Comparison of ENCODE assay signal across 8 cellular contexts in genomic region chr11:128518493-128519207, GRCh38.
A peak's percentile ranks its signal among the peaks of the same experiment; 100 is the strongest.
DNase-seq lines count a peak whose midpoint lies in the region; ATAC-seq and TF ChIP-seq lines count a peak whose summit lies in the region.

No MANE protein-coding gene starts in this region.

- H3K9me3 Mint-ChIP-seq in memory B cell: no peaks in the 10 kb centered on the region

- WGBS in aorta, 2 donors: 18% methylated on average over 7 of the region's 7 CpGs

- peak overlapping the region; percentile 94 for H3K27ac Mint-ChIP-seq in memory B cell

- no peaks in the 10 kb centered on the region for H3K27me3 Mint-ChIP-seq in memory B cell

- peaks cover 58% of the 10 kb centered on the region for H3K4me1 Mint-ChIP-seq in memory B cell

- intact Hi-C loops in left ventricle myocardium inferior (cut with micrococcal nuclease) (no loop called here), cardiac septum (cut with DNase I) (no loop called here), aorta (cut with DNase I) (no loop called here), A673 (cut with micrococcal nuclease; ENCODE audit: unreplicated experiment) (no loop called here)

- no peaks in the 10 kb centered on the region for H3K27me3 ChIP-seq in left ventricle myocardium inferior (ENCODE audit: low read depth)
- no peaks in the 10 kb centered on the region for H3K27me3 ChIP-seq in adipocyte (replicated peaks; ENCODE audit: control insufficient read depth, insufficient read depth, low read length)
- no peaks in the 10 kb centered on the region for H3K27me3 ChIP-seq in aorta (ENCODE audit: control insufficient read depth in 1 of 2, insufficient read depth in 2 of 2, low read length in 1 of 2)
- H3K27me3 ChIP-seq in A673 (replicated peaks; ENCODE audit: insufficient read depth, low read depth, low read length, poor library complexity): peaks cover 93% of the 10 kb centered on the region

- H3K36me3 Mint-ChIP-seq in memory B cell: peaks cover 26% of the 10 kb centered on the region

- CTCF ChIA-PET in A673 (lab: Charles Lee): no interaction called here

- peak overlapping the region; percentile 99 for H3K9ac ChIP-seq in adipocyte (ENCODE audit: low read length)

- H3K4me3 Mint-ChIP-seq in memory B cell: peak overlapping the region; percentile 99

- H3K9me3 ChIP-seq in left ventricle myocardium inferior (replicated peaks) (no peaks in the 10 kb centered on the region), adipocyte (ENCODE audit: control insufficient read depth, low read length) (no peaks in the 10 kb centered on the region), aorta (ENCODE audit: control insufficient read depth, low read length) (no peaks in the 10 kb centered on the region), A673 (ENCODE audit: low read depth, low read length, poor library complexity, severe bottlenecking) (no peaks in the 10 kb centered on the region)

- peaks cover 95% of the 10 kb centered on the region for H3K4me1 ChIP-seq in left ventricle myocardium inferior
- H3K4me1 ChIP-seq in adipocyte (ENCODE audit: control insufficient read depth, insufficient read depth, low read length): peaks cover 63% of the 10 kb centered on the region
- H3K4me1 ChIP-seq in aorta (ENCODE audit: control insufficient read depth in 1 of 2, insufficient read depth in 2 of 2, low read length in 2 of 2): peaks cover 2 to 11% of the 10 kb centered on the region in 2 donors
- no peaks in the 10 kb centered on the region for H3K4me1 ChIP-seq in A673 (ENCODE audit: insufficient read depth, low read length, poor library complexity, severe bottlenecking)

- no TSS peak for BruUV-seq in A673 (replicated peaks; lab: Mats Ljungman, UMichigan)

- POLR2A ChIA-PET in A673 (lab: Charles Lee; ENCODE audit: low non-redundant PET): no interaction called here

- TF ChIP-seq CTCF in left ventricle myocardium inferior (IDR thresholded peaks at IDR 0.05; ENCODE audit: borderline replicate concordance) (no peak), A673 (conservative IDR thresholded peaks at IDR 0.05; ENCODE audit: low read depth, low read length) (no peak)

- ATAC-seq in memory B cell (ENCODE audit: low read depth): no peak
- ATAC-seq in aorta (ENCODE audit: low FRiP score): no peak

- H3K36me3 ChIP-seq in left ventricle myocardium inferior: no peaks in the 10 kb centered on the region
- peaks cover under 1% of the 10 kb centered on the region for H3K36me3 ChIP-seq in adipocyte (ENCODE audit: control insufficient read depth, insufficient read depth, low read length, severe bottlenecking)
- no peaks in the 10 kb centered on the region for H3K36me3 ChIP-seq in aorta (ENCODE audit: control insufficient read depth in 1 of 2, insufficient read depth in 2 of 2, low read length in 1 of 2)
- H3K36me3 ChIP-seq in A673 (ENCODE audit: insufficient read depth, low read length, poor library complexity, severe bottlenecking): no peaks in the 10 kb centered on the region

- peak overlapping the region; percentile 81 for H3K4me3 ChIP-seq in left ventricle myocardium inferior
- peak overlapping the region; percentile 89 for H3K4me3 ChIP-seq in adipocyte (ENCODE audit: low read length)
- H3K4me3 ChIP-seq in aorta (ENCODE audit: low read length in 2 of 2): peak overlapping the region in 1 of 2 donors; percentile 19
- no peak overlapping the region for H3K4me3 ChIP-seq in A673 (ENCODE audit: low read depth, low read length, poor library complexity, severe bottlenecking)

- H3K27ac ChIP-seq in left ventricle myocardium inferior (replicated peaks) (peak overlapping the region; percentile 97), aorta (ENCODE audit: low read depth in 1 of 2, low read length in 2 of 2) (peak overlapping the region; percentile 70 to 73), A673 (ENCODE audit: low read depth, low read length, poor library complexity, severe bottlenecking) (no peak overlapping the region)

- DNase-seq in left ventricle myocardium inferior (no peak), cardiac septum (ENCODE audit: low spot score) (no peak), adipocyte (ENCODE audit: low read depth) (peak; percentile 50), memory B cell (ENCODE audit: low spot score in 2 of 2) (no peak), aorta (no peak), DMS153 (lab: John Stamatoyannopoulos, UW) (no peak), iPS-NIHi11 (ENCODE audit: low spot score) (no peak), A673 (ENCODE audit: low spot score) (no peak)
